8 cellular contexts compared by ENCODE assay signal in genomic region chr19:32404213-32404938, GRCh38. TPM values are rescaled to one million over a fixed set of nuclear protein-coding genes. Genes with fewer than 3 reads are reported as not detected.
DNase-seq lines count a peak whose midpoint lies in the region; ATAC-seq lines count a peak whose summit lies in the region.

No MANE protein-coding gene starts in this region.

- peak overlapping the region; percentile 85 for H3K27ac Mint-ChIP-seq in T-helper 2 cell treated with Interferon-gamma antibody and Interleukin-4, amounts not matched to agents 5 μg/mL and 100 μg/mL, for 36 hours
- peak overlapping the region; percentile 85 for H3K27ac Mint-ChIP-seq in activated T-cell treated with anti-CD3 and anti-CD28 coated beads, Interleukin-2, amount 50 U/mL, for 72 hours

- H3K9ac ChIP-seq in iPS-20b (ENCODE audit: low read depth, low read length) (peak overlapping the region; percentile 92), stomach smooth muscle (ENCODE audit: low read length in 2 of 2) (peak overlapping the region; percentile 90 to 96)

- H3K4me3 Mint-ChIP-seq in T-helper 2 cell treated with Interferon-gamma antibody and Interleukin-4, amounts not matched to agents 5 μg/mL and 100 μg/mL, for 36 hours: peak overlapping the region; percentile 87
- H3K4me3 Mint-ChIP-seq in activated T-cell treated with anti-CD3 and anti-CD28 coated beads, Interleukin-2, amount 50 U/mL, for 72 hours: peak overlapping the region; percentile 86 to 87

- peak overlapping the region; percentile 79 for H3K4me3 ChIP-seq in iPS-20b (ENCODE audit: low read length)
- peak overlapping the region; percentile 76 to 85 for H3K4me3 ChIP-seq in stomach smooth muscle (ENCODE audit: low read length in 2 of 2)

- no peaks in the 10 kb centered on the region for H3K9me3 Mint-ChIP-seq in T-helper 2 cell treated with Interferon-gamma antibody and Interleukin-4, amounts not matched to agents 5 μg/mL and 100 μg/mL, for 36 hours
- no peaks in the 10 kb centered on the region for H3K9me3 Mint-ChIP-seq in activated T-cell treated with anti-CD3 and anti-CD28 coated beads, Interleukin-2, amount 50 U/mL, for 72 hours

- no peaks in the 10 kb centered on the region for H3K27me3 Mint-ChIP-seq in T-helper 2 cell treated with Interferon-gamma antibody and Interleukin-4, amounts not matched to agents 5 μg/mL and 100 μg/mL, for 36 hours (ENCODE audit: low read depth)
- H3K27me3 Mint-ChIP-seq in activated T-cell treated with anti-CD3 and anti-CD28 coated beads, Interleukin-2, amount 50 U/mL, for 72 hours (ENCODE audit: low read depth): no peaks in the 10 kb centered on the region

- peaks cover 22% of the 10 kb centered on the region for H3K36me3 ChIP-seq in iPS-20b (ENCODE audit: insufficient read depth, low read depth, low read length)
- no peaks in the 10 kb centered on the region for H3K36me3 ChIP-seq in stomach smooth muscle (ENCODE audit: control insufficient read depth in 2 of 2, insufficient read depth in 2 of 2, low read length in 2 of 2)

- no peak for ATAC-seq in activated T-cell treated with anti-CD3 and anti-CD28 coated beads, Interleukin-2, amount 50 U/mL, for 72 hours (replicated peaks in 1 of 2)
- no peak for ATAC-seq in GM21526 (IDR thresholded peaks at IDR 0.05; ENCODE audit: low FRiP score, unreplicated experiment)

- peaks cover 9% of the 10 kb centered on the region for H3K4me1 Mint-ChIP-seq in T-helper 2 cell treated with Interferon-gamma antibody and Interleukin-4, amounts not matched to agents 5 μg/mL and 100 μg/mL, for 36 hours (ENCODE audit: low read depth)
- H3K4me1 Mint-ChIP-seq in activated T-cell treated with anti-CD3 and anti-CD28 coated beads, Interleukin-2, amount 50 U/mL, for 72 hours (ENCODE audit: low read depth): peaks cover 27% of the 10 kb centered on the region

- H3K9me3 ChIP-seq in iPS-20b (ENCODE audit: insufficient read depth, low read depth, low read length): no peaks in the 10 kb centered on the region
- H3K9me3 ChIP-seq in stomach smooth muscle (ENCODE audit: control insufficient read depth in 2 of 2, low read length in 2 of 2): no peaks in the 10 kb centered on the region

- peaks cover 14% of the 10 kb centered on the region; the same call in 1 of the 2 replicates for H3K4me1 ChIP-seq in iPS-20b (ENCODE audit: insufficient read depth, low read length)
- H3K4me1 ChIP-seq in stomach smooth muscle (ENCODE audit: control insufficient read depth, insufficient read depth, low read length): peaks cover 10% of the 10 kb centered on the region

- peaks cover 3% of the 10 kb centered on the region for H3K36me3 Mint-ChIP-seq in T-helper 2 cell treated with Interferon-gamma antibody and Interleukin-4, amounts not matched to agents 5 μg/mL and 100 μg/mL, for 36 hours (ENCODE audit: low read depth)
- peaks cover 0 to 1% of the 10 kb centered on the region in 2 donors for H3K36me3 Mint-ChIP-seq in activated T-cell treated with anti-CD3 and anti-CD28 coated beads, Interleukin-2, amount 50 U/mL, for 72 hours (ENCODE audit: insufficient read depth in 2 of 2)

- H3K27me3 ChIP-seq in iPS-20b (ENCODE audit: insufficient read depth, low read length): no peaks in the 10 kb centered on the region
- no peaks in the 10 kb centered on the region for H3K27me3 ChIP-seq in stomach smooth muscle (ENCODE audit: control insufficient read depth in 1 of 2, insufficient read depth in 2 of 2, low read length in 2 of 2)

- peak overlapping the region; percentile 90 for H3K27ac ChIP-seq in iPS-20b (ENCODE audit: low read length)
- peak overlapping the region; percentile 93 for H3K27ac ChIP-seq in stomach smooth muscle (ENCODE audit: low read length)

- no peak for DNase-seq in T-helper 2 cell treated with Interferon-gamma antibody and Interleukin-4, amounts not matched to agents 5 μg/mL and 100 μg/mL, for 36 hours (ENCODE audit: low spot score)
- no peak for DNase-seq in T-helper 2 cell
- no peak for DNase-seq in activated T-cell treated with anti-CD3 and anti-CD28 coated beads, Interleukin-2, amount 50 U/mL, for 72 hours
- DNase-seq in NCI-H748 (lab: John Stamatoyannopoulos, UW; ENCODE audit: unreplicated experiment): no peak
- no peak for DNase-seq in A172 (ENCODE audit: low spot score)

RNA-seq across cellular contexts. Expression of gene DPY19L3, which starts 1.2 kb away (rescaled TPM):
- 10 to 100 TPM; 17.3 to 21.0 TPM for total RNA-seq in activated T-cell treated with anti-CD3 and anti-CD28 coated beads, Interleukin-2, amount 50 U/mL, for 72 hours
- total RNA-seq in A172 (2014; rRNA removed; shearing (Covaris generic)): 8.3 and 25.3 TPM in 2 replicates

RNA-seq across cellular contexts. Expression of gene ZNF507, which starts 59.0 kb away (rescaled TPM):
- 10 to 100 TPM; 22.3 to 26.2 TPM for total RNA-seq in activated T-cell treated with anti-CD3 and anti-CD28 coated beads, Interleukin-2, amount 50 U/mL, for 72 hours
- 6.7 and 9.4 TPM in 2 replicates for total RNA-seq in A172 (2014; rRNA removed; shearing (Covaris generic))
